ENCODE assay signal across 3 cellular contexts in genomic region chr1:209038735-209039134, GRCh38.
TF ChIP-seq lines count a peak whose summit lies in the region.

No MANE protein-coding gene starts in this region.

TF ChIP-seq in SK-N-SH treated with all-trans-retinoic acid at 6 μM for 48 hours, 23 proteins besides CTCF, POLR2A, EP300 and RAD21 (continued from another document):
- TF ChIP-seq, protein P1, sequence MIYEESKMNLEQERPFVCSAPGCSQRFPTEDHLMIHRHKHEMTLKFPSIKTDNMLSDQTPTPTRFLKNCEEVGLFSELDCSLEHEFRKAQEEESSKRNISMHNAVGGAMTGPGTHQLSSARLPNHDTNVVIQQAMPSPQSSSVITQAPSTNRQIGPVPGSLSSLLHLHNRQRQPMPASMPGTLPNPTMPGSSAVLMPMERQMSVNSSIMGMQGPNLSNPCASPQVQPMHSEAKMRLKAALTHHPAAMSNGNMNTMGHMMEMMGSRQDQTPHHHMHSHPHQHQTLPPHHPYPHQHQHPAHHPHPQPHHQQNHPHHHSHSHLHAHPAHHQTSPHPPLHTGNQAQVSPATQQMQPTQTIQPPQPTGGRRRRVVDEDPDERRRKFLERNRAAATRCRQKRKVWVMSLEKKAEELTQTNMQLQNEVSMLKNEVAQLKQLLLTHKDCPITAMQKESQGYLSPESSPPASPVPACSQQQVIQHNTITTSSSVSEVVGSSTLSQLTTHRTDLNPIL (CRISPR knock-in tag; IDR thresholded peaks at IDR 0.05; ENCODE audit: low read depth), result no peak

TF ChIP-seq in SK-N-SH, 30 proteins besides CTCF, POLR2A, EP300 and RAD21 (continued from another document):
- TF ChIP-seq RFX5 (IDR thresholded peaks at IDR 0.05; ENCODE audit: low read length), result no peak
- TF ChIP-seq JUND (IDR thresholded peaks at IDR 0.05), result no peak
- TF ChIP-seq, protein P2, sequence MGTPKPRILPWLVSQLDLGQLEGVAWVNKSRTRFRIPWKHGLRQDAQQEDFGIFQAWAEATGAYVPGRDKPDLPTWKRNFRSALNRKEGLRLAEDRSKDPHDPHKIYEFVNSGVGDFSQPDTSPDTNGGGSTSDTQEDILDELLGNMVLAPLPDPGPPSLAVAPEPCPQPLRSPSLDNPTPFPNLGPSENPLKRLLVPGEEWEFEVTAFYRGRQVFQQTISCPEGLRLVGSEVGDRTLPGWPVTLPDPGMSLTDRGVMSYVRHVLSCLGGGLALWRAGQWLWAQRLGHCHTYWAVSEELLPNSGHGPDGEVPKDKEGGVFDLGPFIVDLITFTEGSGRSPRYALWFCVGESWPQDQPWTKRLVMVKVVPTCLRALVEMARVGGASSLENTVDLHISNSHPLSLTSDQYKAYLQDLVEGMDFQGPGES (IDR thresholded peaks at IDR 0.05; ENCODE audit: low read depth, low read length), result no peak

TF ChIP-seq in HepG2, 621 proteins besides CTCF, POLR2A, EP300 and RAD21 (continued from another document):
- TF ChIP-seq, protein P3, sequence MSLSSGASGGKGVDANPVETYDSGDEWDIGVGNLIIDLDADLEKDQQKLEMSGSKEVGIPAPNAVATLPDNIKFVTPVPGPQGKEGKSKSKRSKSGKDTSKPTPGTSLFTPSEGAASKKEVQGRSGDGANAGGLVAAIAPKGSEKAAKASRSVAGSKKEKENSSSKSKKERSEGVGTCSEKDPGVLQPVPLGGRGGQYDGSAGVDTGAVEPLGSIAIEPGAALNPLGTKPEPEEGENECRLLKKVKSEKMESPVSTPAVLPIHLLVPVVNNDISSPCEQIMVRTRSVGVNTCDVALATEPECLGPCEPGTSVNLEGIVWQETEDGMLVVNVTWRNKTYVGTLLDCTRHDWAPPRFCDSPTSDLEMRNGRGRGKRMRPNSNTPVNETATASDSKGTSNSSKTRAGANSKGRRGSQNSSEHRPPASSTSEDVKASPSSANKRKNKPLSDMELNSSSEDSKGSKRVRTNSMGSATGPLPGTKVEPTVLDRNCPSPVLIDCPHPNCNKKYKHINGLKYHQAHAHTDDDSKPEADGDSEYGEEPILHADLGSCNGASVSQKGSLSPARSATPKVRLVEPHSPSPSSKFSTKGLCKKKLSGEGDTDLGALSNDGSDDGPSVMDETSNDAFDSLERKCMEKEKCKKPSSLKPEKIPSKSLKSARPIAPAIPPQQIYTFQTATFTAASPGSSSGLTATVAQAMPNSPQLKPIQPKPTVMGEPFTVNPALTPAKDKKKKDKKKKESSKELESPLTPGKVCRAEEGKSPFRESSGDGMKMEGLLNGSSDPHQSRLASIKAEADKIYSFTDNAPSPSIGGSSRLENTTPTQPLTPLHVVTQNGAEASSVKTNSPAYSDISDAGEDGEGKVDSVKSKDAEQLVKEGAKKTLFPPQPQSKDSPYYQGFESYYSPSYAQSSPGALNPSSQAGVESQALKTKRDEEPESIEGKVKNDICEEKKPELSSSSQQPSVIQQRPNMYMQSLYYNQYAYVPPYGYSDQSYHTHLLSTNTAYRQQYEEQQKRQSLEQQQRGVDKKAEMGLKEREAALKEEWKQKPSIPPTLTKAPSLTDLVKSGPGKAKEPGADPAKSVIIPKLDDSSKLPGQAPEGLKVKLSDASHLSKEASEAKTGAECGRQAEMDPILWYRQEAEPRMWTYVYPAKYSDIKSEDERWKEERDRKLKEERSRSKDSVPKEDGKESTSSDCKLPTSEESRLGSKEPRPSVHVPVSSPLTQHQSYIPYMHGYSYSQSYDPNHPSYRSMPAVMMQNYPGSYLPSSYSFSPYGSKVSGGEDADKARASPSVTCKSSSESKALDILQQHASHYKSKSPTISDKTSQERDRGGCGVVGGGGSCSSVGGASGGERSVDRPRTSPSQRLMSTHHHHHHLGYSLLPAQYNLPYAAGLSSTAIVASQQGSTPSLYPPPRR (CRISPR knock-in tag; IDR thresholded peaks at IDR 0.05; ENCODE audit: borderline replicate concordance), result no peak
- no peak for TF ChIP-seq ZSCAN29 (CRISPR knock-in tag; conservative IDR thresholded peaks at IDR 0.05)
- TF ChIP-seq TBX3 (IDR thresholded peaks at IDR 0.05; ENCODE audit: borderline replicate concordance), result no peak
- TF ChIP-seq DNMT3B (CRISPR knock-in tag; conservative IDR thresholded peaks at IDR 0.05), result no peak
- TF ChIP-seq, protein P4, sequence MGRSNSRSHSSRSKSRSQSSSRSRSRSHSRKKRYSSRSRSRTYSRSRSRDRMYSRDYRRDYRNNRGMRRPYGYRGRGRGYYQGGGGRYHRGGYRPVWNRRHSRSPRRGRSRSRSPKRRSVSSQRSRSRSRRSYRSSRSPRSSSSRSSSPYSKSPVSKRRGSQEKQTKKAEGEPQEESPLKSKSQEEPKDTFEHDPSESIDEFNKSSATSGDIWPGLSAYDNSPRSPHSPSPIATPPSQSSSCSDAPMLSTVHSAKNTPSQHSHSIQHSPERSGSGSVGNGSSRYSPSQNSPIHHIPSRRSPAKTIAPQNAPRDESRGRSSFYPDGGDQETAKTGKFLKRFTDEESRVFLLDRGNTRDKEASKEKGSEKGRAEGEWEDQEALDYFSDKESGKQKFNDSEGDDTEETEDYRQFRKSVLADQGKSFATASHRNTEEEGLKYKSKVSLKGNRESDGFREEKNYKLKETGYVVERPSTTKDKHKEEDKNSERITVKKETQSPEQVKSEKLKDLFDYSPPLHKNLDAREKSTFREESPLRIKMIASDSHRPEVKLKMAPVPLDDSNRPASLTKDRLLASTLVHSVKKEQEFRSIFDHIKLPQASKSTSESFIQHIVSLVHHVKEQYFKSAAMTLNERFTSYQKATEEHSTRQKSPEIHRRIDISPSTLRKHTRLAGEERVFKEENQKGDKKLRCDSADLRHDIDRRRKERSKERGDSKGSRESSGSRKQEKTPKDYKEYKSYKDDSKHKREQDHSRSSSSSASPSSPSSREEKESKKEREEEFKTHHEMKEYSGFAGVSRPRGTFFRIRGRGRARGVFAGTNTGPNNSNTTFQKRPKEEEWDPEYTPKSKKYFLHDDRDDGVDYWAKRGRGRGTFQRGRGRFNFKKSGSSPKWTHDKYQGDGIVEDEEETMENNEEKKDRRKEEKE (IDR thresholded peaks at IDR 0.05), result no peak
- no peak for TF ChIP-seq ZNF510 (CRISPR knock-in tag; IDR thresholded peaks at IDR 0.05; ENCODE audit: low read depth)
- TF ChIP-seq ZNF746 (CRISPR knock-in tag; IDR thresholded peaks at IDR 0.05), result no peak
- TF ChIP-seq ARID2 (CRISPR knock-in tag; IDR thresholded peaks at IDR 0.05; ENCODE audit: borderline replicate concordance), result no peak
- TF ChIP-seq ZIK1 (CRISPR knock-in tag; IDR thresholded peaks at IDR 0.05; ENCODE audit: borderline replicate concordance, low read depth), result no peak
- no peak for TF ChIP-seq ZNF7 (CRISPR knock-in tag; IDR thresholded peaks at IDR 0.05)
- TF ChIP-seq JUND (CRISPR knock-in tag; IDR thresholded peaks at IDR 0.05), result no peak
- TF ChIP-seq WIZ (CRISPR knock-in tag; IDR thresholded peaks at IDR 0.05), result no peak
- no peak for TF ChIP-seq GATAD2A (CRISPR knock-in tag; IDR thresholded peaks at IDR 0.05)
